In the genomic region with DNA sequence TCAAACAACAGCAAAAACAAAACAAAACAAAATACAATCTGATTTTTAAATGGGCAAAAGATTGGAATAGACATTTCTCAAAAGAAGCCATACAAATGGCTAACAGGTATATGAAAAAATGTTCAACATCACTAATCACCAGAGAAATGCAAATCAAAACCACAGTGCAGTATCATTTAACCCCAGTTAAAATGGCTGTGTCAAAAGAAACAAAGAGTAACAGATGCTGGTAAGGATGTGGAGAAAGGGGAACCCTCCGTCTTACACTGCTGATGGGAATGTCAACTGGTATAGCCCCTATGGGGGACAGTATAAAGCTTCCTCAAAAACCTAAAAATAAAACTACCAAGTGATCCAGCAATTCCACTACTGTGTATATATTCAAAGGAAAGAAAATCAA, we compare ENCODE assay signal across 23 cellular contexts. TPM values are rescaled to one million over a fixed set of nuclear protein-coding genes. Genes with fewer than 3 reads are reported as not detected.
DNase-seq lines count a peak whose midpoint lies in the region; ATAC-seq, FAIRE-seq and TF ChIP-seq lines count a peak whose summit lies in the region.
"Had no signal": no experiment of that assay in that cellular context is flagged by ENCODE, and none has a peak within 500 bp of the region (broad histone marks: within the 10 kb centered on the region; RNA-seq: fewer than 3 reads in every experiment).

No MANE protein-coding gene starts in this region.

- H3K27me3 ChIP-seq in GM12878 (replicated peaks in 1 of 2; ENCODE audit: control insufficient read depth in 2 of 2, insufficient read depth in 2 of 2, low read length in 1 of 2): no peaks in the 10 kb centered on the region
- no peaks in the 10 kb centered on the region for H3K27me3 ChIP-seq in WERI-Rb-1 (ENCODE audit: insufficient read depth, low read depth, severe bottlenecking)
- H3K27me3 ChIP-seq: BLaER1 treated with 17β-estradiol and CSF1 and Interleukin-3, amounts not matched to agents 10 nM and 100 nM; SJCRH30 had no signal

- SMC1A ChIA-PET in GM12878 (lab: Charles Lee; ENCODE audit: uncharacterized antibody, unreplicated experiment): interaction anchor here (0.6 kb wide), 1 partner anchor 62 kb away, joined by 3 read pairs; no protein-coding TSS in a partner anchor

- peak overlapping the region; percentile 25; the same call in 1 of the 2 replicates for H3K4me2 ChIP-seq in GM12878 (ENCODE audit: control insufficient read depth, insufficient read depth)
- H3K4me2 ChIP-seq: BLaER1 treated with 17β-estradiol and CSF1 and Interleukin-3, amounts not matched to agents 10 nM and 100 nM had no signal

- H3K4me3 ChIP-seq in GM12878 (no peak overlapping the region), WERI-Rb-1 (ENCODE audit: low read depth, low read length) (no peak overlapping the region)
- H3K4me3 ChIP-seq: BLaER1 treated with 17β-estradiol and CSF1 and Interleukin-3, amounts not matched to agents 10 nM and 100 nM; SJCRH30 had no signal

- DNase-seq in GM12878 (ENCODE audit: low read depth, low spot score): no peak
- DNase-seq in cardiac septum (ENCODE audit: low spot score): no peak
- DNase-seq in GDM1 (lab: John Stamatoyannopoulos, UW): no peak
- DNase-seq in WERI-Rb-1: no peak
- DNase-seq: Calu3; CD8-positive, alpha-beta T cell; DMS53; GOT3; NCI-H1092 treated with DMSO at 0.1 percent for 48 hours; NCI-H146; NCI-H2081; NCI-H446 treated with DMSO at 0.1 percent for 48 hours; NCI-H82; SJCRH30 had no signal

- CTCF ChIA-PET in GM12878 (lab: Yijun Ruan, JAX): no interaction called here

- no peak overlapping the region for H2AFZ ChIP-seq in GM12878 (ENCODE audit: control insufficient read depth, low read depth, low read length)

- TF ChIP-seq EP300 in GM12878 (IDR thresholded peaks at IDR 0.05; ENCODE audit: borderline replicate concordance in 1 of 2, control insufficient read depth in 1 of 2, low read depth in 2 of 2, low read length in 2 of 2): no peak

- H3K27ac ChIP-seq in GM12878 (ENCODE audit: control insufficient read depth, insufficient read depth) (no peak overlapping the region), WERI-Rb-1 (no peak overlapping the region)
- H3K27ac ChIP-seq: BLaER1 treated with 17β-estradiol and CSF1 and Interleukin-3, amounts not matched to agents 10 nM and 100 nM; SJCRH30 had no signal

- TF ChIP-seq RAD21 in GM12878 (IDR thresholded peaks at IDR 0.05; ENCODE audit: insufficient read depth, low read depth, low read length): no peak

- ATAC-seq in GM18502 (IDR thresholded peaks at IDR 0.05; ENCODE audit: poor library complexity, unreplicated experiment) (peak; percentile 49), GM19324 (IDR thresholded peaks at IDR 0.05; ENCODE audit: low FRiP score, unreplicated experiment) (peak; percentile 62), HG03460 (IDR thresholded peaks at IDR 0.05; ENCODE audit: unreplicated experiment) (peak; percentile 52), GM12878 (peak; percentile 79)
- ATAC-seq: CD8-positive, alpha-beta T cell; HCT116; Panc1 had no signal

- no peak overlapping the region for H3K9ac ChIP-seq in GM12878 (ENCODE audit: control insufficient read depth, insufficient read depth, low read length)
- H3K9ac ChIP-seq: BLaER1 treated with 17β-estradiol and CSF1 and Interleukin-3, amounts not matched to agents 10 nM and 100 nM had no signal

- RAD21 ChIA-PET in GM12878 (lab: Charles Lee; ENCODE audit: unreplicated experiment): interaction anchor here (1.6 kb wide), 1 partner anchor 10 kb away, joined by 3 read pairs; no protein-coding TSS in a partner anchor

- FAIRE-seq in GM12878 (lab: Jason Lieb, UNC): peak; percentile 38

- POLR2A ChIA-PET in GM12878 (lab: Charles Lee): no interaction called here

- no peaks in the 10 kb centered on the region for H3K36me3 ChIP-seq in GM12878 (ENCODE audit: control insufficient read depth in 2 of 2, insufficient read depth in 2 of 2, low read length in 1 of 2)
- no peaks in the 10 kb centered on the region for H3K36me3 ChIP-seq in WERI-Rb-1
- H3K36me3 ChIP-seq: BLaER1 treated with 17β-estradiol and CSF1 and Interleukin-3, amounts not matched to agents 10 nM and 100 nM; SJCRH30 had no signal

- 0% methylated on average over 1 of the region's 1 CpG for WGBS in GM12878 (ENCODE audit: insufficient coverage, insufficient replicate concordance, low lambda C conversion rate, missing lambda C conversion rate)

- H3K79me2 ChIP-seq in GM12878 (ENCODE audit: control insufficient read depth, insufficient read depth, low read length): no peaks in the 10 kb centered on the region

- no peaks in the 10 kb centered on the region for H4K20me1 ChIP-seq in GM12878 (ENCODE audit: control insufficient read depth, insufficient read depth)
- H4K20me1 ChIP-seq: BLaER1 treated with 17β-estradiol and CSF1 and Interleukin-3, amounts not matched to agents 10 nM and 100 nM had no signal

- in situ Hi-C loops in GM12878 (cut with MboI): no loop called here

- peaks cover 9% of the 10 kb centered on the region; the same call in 1 of the 2 replicates for H3K4me1 ChIP-seq in GM12878 (ENCODE audit: control insufficient read depth, insufficient read depth, low read length)
- H3K4me1 ChIP-seq: SJCRH30 had no signal

- no TSS peak for BruUV-seq in GM12878 (replicated peaks; lab: Mats Ljungman, UMichigan)

- TF ChIP-seq CTCF in GM12878 (IDR thresholded peaks at IDR 0.05 in 2 of 3, conservative IDR thresholded peaks at IDR 0.05 in 1 of 3; ENCODE audit: control insufficient read depth in 2 of 3, extremely low read depth in 1 of 3, insufficient read depth in 1 of 3, low read depth in 3 of 3, low read length in 3 of 3) (no peak), WERI-Rb-1 (IDR thresholded peaks at IDR 0.05; ENCODE audit: low read depth, low read length) (no peak)

- intact Hi-C loops in GM12878 (cut with micrococcal nuclease; ENCODE audit: unreplicated experiment): no loop called here
- intact Hi-C loops in cardiac septum (cut with DNase I): no loop called here

- no peak for TF ChIP-seq POLR2A in GM12878 (IDR thresholded peaks at IDR 0.05; ENCODE audit: low read depth, low read length)

- H3K9me3 ChIP-seq in GM12878 (replicated peaks; ENCODE audit: control insufficient read depth, insufficient read depth, low read length) (no peaks in the 10 kb centered on the region; the same call in 1 of the 3 replicates), WERI-Rb-1 (ENCODE audit: severe bottlenecking) (peaks cover 5% of the 10 kb centered on the region)

RNA-seq across cellular contexts. Expression of a gene that starts 10.9 kb away (rescaled TPM):
- 125 and 129 TPM in 2 replicates for total RNA-seq in GM12878 (2013; cell fraction: nucleolus; rRNA removed)
- total RNA-seq in GM12878 (2014; rRNA removed) (68.7 and 74.9 TPM in 2 replicates), GM12878 (2014; rRNA removed; fragmentation: Illumina TruSeq; extraction: Trizol) (46.3 and 54.3 TPM in 2 replicates), GM12878 (2021) (68.9 and 82.1 TPM in 2 replicates), cardiac septum (34.7 TPM)
- 51.2 TPM for polyA plus RNA-seq in GM12878 (2011; ENCODE audit: low read depth)
- polyA plus RNA-seq in GM12878 (2011; rRNA removed) (76.5 and 86.8 TPM in 2 replicates), GM12878 (2014; fragmentation: Illumina TruSeq; extraction: Trizol) (83.4 and 89.7 TPM in 2 replicates), GM12878 (2014; fragmentation: Nextera tagmentation; extraction: Ambion mirVana) (10 to 100 TPM in 1 of 2 experiments, 1 to 10 TPM in 1; 8.9 to 16.7 TPM), GM12878 (2014; rRNA removed) (79.8 and 83.6 TPM in 2 replicates), GM12878 (2016; fragmentation: Nextera tagmentation; extraction: Ambion mirVana) (100 to 1,000 TPM; 107 to 109 TPM)
- 82.9 and 107 TPM in 2 replicates for polyA plus RNA-seq in GM12878 (2011; cell fraction: cytosol; rRNA removed)
- polyA plus RNA-seq in GM12878 (2011; cell fraction: nucleus; rRNA removed): 243 and 253 TPM in 2 replicates
- polyA plus RNA-seq in GM12878 (2012): 61.0 and 61.7 TPM in 2 replicates
- polyA minus RNA-seq in GM12878 (2011; rRNA and poly(A)+ RNA removed): 75.0 and 95.0 TPM in 2 replicates
- polyA minus RNA-seq in GM12878 (2011; cell fraction: cytosol; rRNA and poly(A)+ RNA removed): 24.3 and 31.0 TPM in 2 replicates
- polyA minus RNA-seq in GM12878 (2011; cell fraction: nucleus; rRNA and poly(A)+ RNA removed): 48.0 and 73.1 TPM in 2 replicates

RNA-seq across cellular contexts. Expression of a gene that starts 36.9 kb away (rescaled TPM):
- total RNA-seq in GM12878 (2013; cell fraction: nucleolus; rRNA removed): 99.1 and 102 TPM in 2 replicates
- total RNA-seq in GM12878 (2014; rRNA removed): 110 and 139 TPM in 2 replicates
- 177 and 192 TPM in 2 replicates for total RNA-seq in GM12878 (2014; rRNA removed; fragmentation: Illumina TruSeq; extraction: Trizol)
- total RNA-seq in GM12878 (2021): 225 and 233 TPM in 2 replicates
- polyA plus RNA-seq in GM12878 (2011; ENCODE audit: low read depth): 150 TPM
- 92.8 and 169 TPM in 2 replicates for polyA plus RNA-seq in GM12878 (2011; rRNA removed)
- 156 and 185 TPM in 2 replicates for polyA plus RNA-seq in GM12878 (2011; cell fraction: cytosol; rRNA removed)
- polyA plus RNA-seq in GM12878 (2011; cell fraction: nucleus; rRNA removed): 103 and 127 TPM in 2 replicates
- polyA plus RNA-seq in GM12878 (2012): 163 and 223 TPM in 2 replicates
- 301 and 321 TPM in 2 replicates for polyA plus RNA-seq in GM12878 (2014; fragmentation: Illumina TruSeq; extraction: Trizol)
- 10 to 100 TPM in 1 of 2 experiments, 1 to 10 TPM in 1; 6.0 to 14.0 TPM for polyA plus RNA-seq in GM12878 (2014; fragmentation: Nextera tagmentation; extraction: Ambion mirVana)
- 215 and 256 TPM in 2 replicates for polyA plus RNA-seq in GM12878 (2014; rRNA removed)
- polyA plus RNA-seq in GM12878 (2016; fragmentation: Nextera tagmentation; extraction: Ambion mirVana): 10 to 100 TPM in 1 of 2 experiments, 1 to 10 TPM in 1; 8.0 to 11.8 TPM
- polyA minus RNA-seq in GM12878 (2011; rRNA and poly(A)+ RNA removed): 135 TPM in 2 replicates
- 45.5 and 58.7 TPM in 2 replicates for polyA minus RNA-seq in GM12878 (2011; cell fraction: cytosol; rRNA and poly(A)+ RNA removed)
- polyA minus RNA-seq in GM12878 (2011; cell fraction: nucleus; rRNA and poly(A)+ RNA removed): 34.0 and 64.2 TPM in 2 replicates
- 157 TPM for total RNA-seq in cardiac septum
- total RNA-seq: SJCRH30 had no signal

RNA-seq across cellular contexts. Expression of a gene that starts 49.1 kb away (rescaled TPM):
- not detected in 2 replicates for total RNA-seq in GM12878 (2013; cell fraction: nucleolus; rRNA removed)
- 0.06 and 0.11 TPM in 2 replicates for total RNA-seq in GM12878 (2014; rRNA removed)
- 0.04 TPM in 1 of 2 replicates, not detected in the other for total RNA-seq in GM12878 (2014; rRNA removed; fragmentation: Illumina TruSeq; extraction: Trizol)
- total RNA-seq in GM12878 (2021): not detected in 2 replicates
- 0.24 TPM for polyA plus RNA-seq in GM12878 (2011; ENCODE audit: low read depth)
- polyA plus RNA-seq in GM12878 (2011; rRNA removed): 0.03 and 0.07 TPM in 2 replicates
- polyA plus RNA-seq in GM12878 (2011; cell fraction: cytosol; rRNA removed): 0.03 TPM in 1 of 2 replicates, not detected in the other
- 0.07 and 0.10 TPM in 2 replicates for polyA plus RNA-seq in GM12878 (2011; cell fraction: nucleus; rRNA removed)
- 0.21 and 0.34 TPM in 2 replicates for polyA plus RNA-seq in GM12878 (2012)
- polyA plus RNA-seq in GM12878 (2014; fragmentation: Illumina TruSeq; extraction: Trizol): 0.04 TPM in 1 of 2 replicates, not detected in the other
- under 1 TPM in 1 of 2 experiments, not detected in 1; 0.02 TPM for polyA plus RNA-seq in GM12878 (2014; fragmentation: Nextera tagmentation; extraction: Ambion mirVana)
- 0.05 TPM in 1 of 2 replicates, not detected in the other for polyA plus RNA-seq in GM12878 (2014; rRNA removed)
- polyA plus RNA-seq in GM12878 (2016; fragmentation: Nextera tagmentation; extraction: Ambion mirVana): under 1 TPM; 0.13 to 0.20 TPM
- not detected in 2 replicates for polyA minus RNA-seq in GM12878 (2011; rRNA and poly(A)+ RNA removed)
- polyA minus RNA-seq in GM12878 (2011; cell fraction: cytosol; rRNA and poly(A)+ RNA removed): not detected in 2 replicates
- polyA minus RNA-seq in GM12878 (2011; cell fraction: nucleus; rRNA and poly(A)+ RNA removed): 0.12 TPM in 1 of 2 replicates, not detected in the other
- total RNA-seq in cardiac septum: 0.54 TPM
- total RNA-seq: A673; Calu3; CD8-positive, alpha-beta T cell; LHCN-M2; SJCRH30; T-helper 1 cell treated with Interleukin-12 subunit alpha and Interleukin-12 subunit beta and Interleukin-4 antibody, amounts not matched to agents 30 ng/mL and 1 ng/mL, for 36 hours had no signal
